ENCODE assay signal across 1 cellular context in the genomic region with DNA sequence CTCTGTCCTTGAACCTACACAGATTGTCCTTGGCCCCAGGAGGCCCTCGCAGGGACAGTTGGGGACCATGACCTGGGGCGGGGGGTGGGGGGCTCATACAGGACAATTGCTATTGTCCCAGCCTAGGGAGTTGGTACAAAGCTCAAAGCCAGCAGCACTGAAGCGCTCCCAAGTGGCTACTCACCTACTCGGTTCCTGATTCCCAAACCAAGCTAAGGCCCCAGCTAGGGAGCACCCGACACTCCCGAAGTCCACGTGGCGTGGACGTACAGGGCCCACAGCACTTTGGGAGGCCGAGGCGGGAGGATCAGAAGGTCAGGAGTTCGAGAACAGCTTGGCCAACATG.
A peak's percentile ranks its signal among the peaks of the same experiment; 100 is the strongest.
TF ChIP-seq lines count a peak whose summit lies in the region.

No MANE protein-coding gene starts in this region.

TF ChIP-seq in HepG2, 621 proteins besides CTCF, POLR2A, EP300 and RAD21 (continued from another document):
- TF ChIP-seq, protein P1, sequence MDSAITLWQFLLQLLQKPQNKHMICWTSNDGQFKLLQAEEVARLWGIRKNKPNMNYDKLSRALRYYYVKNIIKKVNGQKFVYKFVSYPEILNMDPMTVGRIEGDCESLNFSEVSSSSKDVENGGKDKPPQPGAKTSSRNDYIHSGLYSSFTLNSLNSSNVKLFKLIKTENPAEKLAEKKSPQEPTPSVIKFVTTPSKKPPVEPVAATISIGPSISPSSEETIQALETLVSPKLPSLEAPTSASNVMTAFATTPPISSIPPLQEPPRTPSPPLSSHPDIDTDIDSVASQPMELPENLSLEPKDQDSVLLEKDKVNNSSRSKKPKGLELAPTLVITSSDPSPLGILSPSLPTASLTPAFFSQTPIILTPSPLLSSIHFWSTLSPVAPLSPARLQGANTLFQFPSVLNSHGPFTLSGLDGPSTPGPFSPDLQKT (CRISPR knock-in tag; IDR thresholded peaks at IDR 0.05; ENCODE audit: borderline replicate concordance) = no peak
- TF ChIP-seq KMT2A (CRISPR knock-in tag; IDR thresholded peaks at IDR 0.05) = no peak
- TF ChIP-seq NR2C2 (CRISPR knock-in tag; IDR thresholded peaks at IDR 0.05; ENCODE audit: borderline replicate concordance) = peak; percentile 33; the same call in 1 of the 2 replicates
- peak; percentile 80; the same call in 1 of the 2 replicates for TF ChIP-seq NCOR1 (IDR thresholded peaks at IDR 0.05; ENCODE audit: borderline replicate concordance, low read length)
- TF ChIP-seq LCORL (IDR thresholded peaks at IDR 0.05) = no peak
- TF ChIP-seq LCORL (CRISPR knock-in tag; IDR thresholded peaks at IDR 0.05) = peak; percentile 69
- TF ChIP-seq GLI4 (CRISPR knock-in tag; IDR thresholded peaks at IDR 0.05; ENCODE audit: borderline replicate concordance) = no peak
- peak; percentile 43; the same call in 1 of the 2 replicates for TF ChIP-seq SALL1 (CRISPR knock-in tag; IDR thresholded peaks at IDR 0.05)
- peak; percentile 58 to 68 for TF ChIP-seq NR2F1 (CRISPR knock-in tag; IDR thresholded peaks at IDR 0.05)
TF ChIP-seq in HepG2: peak in this region for 34.
